5 cellular contexts compared by ENCODE assay signal in genomic region chr11:122863154-122863553, GRCh38. TPM values are rescaled to one million over a fixed set of nuclear protein-coding genes. Genes with fewer than 3 reads are reported as not detected.
"Had no signal": no experiment of that assay in that cellular context is flagged by ENCODE, and none has a peak within 500 bp of the region (broad histone marks: within the 10 kb centered on the region; RNA-seq: fewer than 3 reads in every experiment).

No MANE protein-coding gene starts in this region.

RNA-seq across cellular contexts. Expression of gene CRTAM, which starts 24.9 kb away (rescaled TPM):
- total RNA-seq: left lobe of liver, left ventricle myocardium superior, lung microvascular endothelial cell, osteocyte, vagina had no signal
